17 cellular contexts compared by ENCODE assay signal in the genomic region with DNA sequence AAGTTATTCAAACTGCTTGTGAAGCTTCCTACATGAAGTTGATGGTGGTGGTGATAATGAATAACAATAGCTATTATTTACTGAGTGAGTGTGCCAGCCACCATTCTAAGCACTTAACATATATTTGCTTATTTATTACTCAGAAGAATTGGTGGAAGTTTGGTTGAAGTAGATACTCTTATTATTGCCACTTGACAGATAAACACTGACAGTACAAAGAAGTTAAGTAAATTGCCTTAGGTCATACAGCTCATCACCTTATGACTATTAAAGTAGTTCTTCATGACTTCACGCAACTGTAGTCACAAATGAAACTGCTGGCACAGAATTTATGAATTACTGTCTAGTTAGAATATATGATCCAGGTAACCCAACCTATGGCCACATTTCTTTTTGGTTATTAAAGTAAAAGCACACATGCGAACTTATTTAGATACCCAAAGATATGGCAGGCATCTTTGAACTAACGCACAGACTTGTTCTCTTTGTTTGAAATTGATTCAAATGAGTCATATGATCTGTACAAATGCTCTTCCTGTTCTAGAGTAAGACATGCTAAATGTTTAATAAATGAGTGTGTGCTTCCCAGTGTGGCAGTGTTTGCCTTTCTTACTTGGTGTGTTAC.
DNase-seq lines count a peak whose midpoint lies in the region; ATAC-seq and TF ChIP-seq lines count a peak whose summit lies in the region.
"Had no signal": no experiment of that assay in that cellular context is flagged by ENCODE, and none has a peak within 500 bp of the region (broad histone marks: within the 10 kb centered on the region; RNA-seq: fewer than 3 reads in every experiment).

No MANE protein-coding gene starts in this region.

- peaks cover 22% of the 10 kb centered on the region for H3K4me1 ChIP-seq in GM23248 (ENCODE audit: insufficient read depth)
- peaks cover 11% of the 10 kb centered on the region for H3K4me1 ChIP-seq in PC-9 (replicated peaks; ENCODE audit: insufficient read depth)
- H3K4me1 ChIP-seq: BLaER1 treated with 17β-estradiol and CSF1 and Interleukin-3, amounts not matched to agents 10 nM and 100 nM; gastroesophageal sphincter; upper lobe of left lung had no signal

- intact Hi-C loops in PC-9 (cut with micrococcal nuclease; ENCODE audit: unreplicated experiment), result loop anchor here (5.0 kb wide), 1 partner anchor 178 kb away; no protein-coding TSS in a partner anchor

- no peaks in the 10 kb centered on the region for H3K27me3 ChIP-seq in GM23248 (replicated peaks; ENCODE audit: insufficient read depth)
- H3K27me3 ChIP-seq in PC-9 (ENCODE audit: insufficient read depth, low read depth), result no peaks in the 10 kb centered on the region
- H3K27me3 ChIP-seq: BLaER1 treated with 17β-estradiol and CSF1 and Interleukin-3, amounts not matched to agents 10 nM and 100 nM; gastroesophageal sphincter; upper lobe of left lung had no signal

- H3K9me3 ChIP-seq in GM23248 (ENCODE audit: low read depth) (no peaks in the 10 kb centered on the region), PC-9 (ENCODE audit: insufficient read depth, low read depth) (peaks cover 3% of the 10 kb centered on the region; the same call in 1 of the 2 replicates)
- H3K9me3 ChIP-seq: BLaER1 treated with 17β-estradiol and CSF1 and Interleukin-3, amounts not matched to agents 10 nM and 100 nM; gastroesophageal sphincter; upper lobe of left lung had no signal

- TF ChIP-seq CTCF in PC-9 (conservative IDR thresholded peaks at IDR 0.05), result no peak

- CTCF ChIA-PET in PC-9 (lab: Charles Lee), result no interaction called here

- no peak overlapping the region for H3K9ac ChIP-seq in GM23248
- H3K9ac ChIP-seq: BLaER1 treated with 17β-estradiol and CSF1 and Interleukin-3, amounts not matched to agents 10 nM and 100 nM had no signal

- H3K27ac ChIP-seq in GM23248, result no peak overlapping the region
- H3K27ac ChIP-seq in PC-9, result peak overlapping the region; percentile 42
- H3K27ac ChIP-seq: BLaER1 treated with 17β-estradiol and CSF1 and Interleukin-3, amounts not matched to agents 10 nM and 100 nM; gastroesophageal sphincter; upper lobe of left lung; WERI-Rb-1 had no signal

- 67 to 69% methylated on average over 3 of the region's 3 CpGs for WGBS in GM23248 (ENCODE audit: low coverage in 1 of 2, low lambda C conversion rate in 2 of 2, missing lambda C conversion rate in 2 of 2), 2 experiments

- H3K4me3 ChIP-seq in GM23248 (no peak overlapping the region), PC-9 (no peak overlapping the region)
- H3K4me3 ChIP-seq: BLaER1 treated with 17β-estradiol and CSF1 and Interleukin-3, amounts not matched to agents 10 nM and 100 nM; gastroesophageal sphincter; upper lobe of left lung had no signal

- DNase-seq in GM23248 (peak; percentile 46), PC-9 (peak in 1 of 2 experiments; percentile 80), renal cortical epithelial cell (ENCODE audit: low read depth) (peak; percentile 56), ureter (ENCODE audit: low spot score) (no peak), H4 (ENCODE audit: low spot score) (no peak), ACHN (no peak), germinal center (ENCODE audit: low spot score) (no peak)
- DNase-seq: aorta; NCI-H1105 treated with DMSO at 0.1 percent for 48 hours; NCI-H2227 treated with DMSO at 0.1 percent for 48 hours; stimulated activated naive B cell treated with anti-CD40 and anti-IgM and Interleukin-4, amounts not matched to agents 10 μg/mL and 1 μg/mL and 100 μg/mL, for 72 hours; SW 1271; upper lobe of left lung; WERI-Rb-1 had no signal

- H3K9me2 ChIP-seq in GM23248 (ENCODE audit: insufficient read depth) (no peaks in the 10 kb centered on the region), PC-9 (ENCODE audit: insufficient read depth) (no peaks in the 10 kb centered on the region)

- POLR2A ChIA-PET in PC-9 (lab: Charles Lee; ENCODE audit: unreplicated experiment), result interaction anchor here (0.6 kb wide), 1 partner anchor 35 kb away, joined by 3 read pairs; no protein-coding TSS in a partner anchor

- H3K4me2 ChIP-seq in GM23248 (ENCODE audit: unreplicated experiment) (no peak overlapping the region), PC-9 (peak overlapping the region; percentile 21)
- H3K4me2 ChIP-seq: BLaER1 treated with 17β-estradiol and CSF1 and Interleukin-3, amounts not matched to agents 10 nM and 100 nM had no signal

- peaks cover 25% of the 10 kb centered on the region for H3F3A ChIP-seq in GM23248 (ENCODE audit: insufficient read depth)
- H3F3A ChIP-seq in PC-9 (ENCODE audit: insufficient read depth, low read depth), result peaks cover 19% of the 10 kb centered on the region

- H2AFZ ChIP-seq in GM23248 (no peak overlapping the region), PC-9 (no peak overlapping the region)

- no peaks in the 10 kb centered on the region for H3K36me3 ChIP-seq in GM23248 (ENCODE audit: low read depth)
- H3K36me3 ChIP-seq in PC-9 (ENCODE audit: low read depth), result no peaks in the 10 kb centered on the region
- H3K36me3 ChIP-seq: BLaER1 treated with 17β-estradiol and CSF1 and Interleukin-3, amounts not matched to agents 10 nM and 100 nM; gastroesophageal sphincter; upper lobe of left lung; WERI-Rb-1 had no signal

- no TSS peak for BruUV-seq in PC-9 (replicated peaks; lab: Mats Ljungman, UMichigan)

- peak; percentile 94 for ATAC-seq in esophagus mucosa
- ATAC-seq: gastroesophageal sphincter; stimulated activated naive B cell treated with anti-CD40 and anti-IgM and Interleukin-4, amounts not matched to agents 10 μg/mL and 1 μg/mL and 100 μg/mL, for 72 hours had no signal

- H3K79me2 ChIP-seq in GM23248 (ENCODE audit: insufficient read depth) (no peaks in the 10 kb centered on the region), PC-9 (ENCODE audit: low read depth) (no peaks in the 10 kb centered on the region)

- in situ Hi-C loops in GM23248 (cut with MboI), result no loop called here
- in situ Hi-C loops in ACHN (cut with HindIII; ENCODE audit: low pct_ligation_motif_present, low pct_unique_long_range_greater_than_20kb, low sequenced_read_pairs), result no loop called here

- H4K20me1 ChIP-seq in GM23248 (ENCODE audit: insufficient read depth), result no peaks in the 10 kb centered on the region
- no peaks in the 10 kb centered on the region for H4K20me1 ChIP-seq in PC-9 (ENCODE audit: insufficient read depth)
- H4K20me1 ChIP-seq: BLaER1 treated with 17β-estradiol and CSF1 and Interleukin-3, amounts not matched to agents 10 nM and 100 nM had no signal

Comparison
In these comparisons a context has a peak if more than half of its experiments do, and no peak if none do; other contexts are left out.
1. DNase-seq: peak in GM23248 (single experiment) and renal cortical epithelial cell (single experiment); none in ureter (single experiment), H4 (single experiment), ACHN (single experiment) and germinal center (single experiment).